ENCODE assay signal across 1 cellular context in the genomic region with DNA sequence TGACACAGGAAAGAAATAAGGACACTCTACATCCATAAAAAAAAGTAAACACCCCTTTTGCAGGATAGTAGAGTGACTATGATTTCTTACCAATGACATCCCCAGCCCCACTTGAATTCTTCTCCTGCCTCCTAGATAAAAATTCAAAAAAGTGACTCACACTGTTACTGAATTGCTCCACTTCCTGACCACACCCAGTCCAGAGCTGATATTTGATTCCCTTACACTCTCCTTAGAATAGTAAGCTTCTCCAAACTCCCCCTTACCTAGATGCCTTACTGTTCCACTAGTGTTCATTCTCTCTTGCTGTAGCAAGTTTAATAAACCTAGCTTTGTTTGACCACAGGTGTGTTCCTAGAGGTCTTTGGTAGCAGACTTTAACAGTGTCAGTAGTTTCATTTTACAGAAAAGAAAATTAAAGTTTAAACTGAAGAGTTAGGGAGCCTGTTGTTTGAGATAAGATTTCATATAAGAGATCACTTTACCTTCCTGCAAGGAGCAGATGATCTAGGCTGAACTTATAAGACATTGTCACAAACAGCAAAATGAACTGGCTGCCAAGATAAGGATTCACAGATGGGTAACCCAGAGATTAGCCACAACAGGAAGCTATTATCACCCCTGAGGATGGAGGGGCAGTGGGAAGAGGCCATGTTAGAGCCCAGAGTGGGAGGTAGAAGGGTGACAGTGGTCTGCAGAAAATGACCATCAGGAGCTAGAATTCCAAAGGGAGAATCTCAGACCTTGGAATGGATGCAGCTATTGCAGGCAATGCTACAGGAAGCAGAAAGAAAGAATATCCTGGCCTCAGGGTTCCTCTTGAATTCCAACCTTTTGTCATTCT.
A peak's percentile ranks its signal among the peaks of the same experiment; 100 is the strongest.
TF ChIP-seq lines count a peak whose summit lies in the region.

No MANE protein-coding gene starts in this region.

TF ChIP-seq in K562, 482 proteins besides CTCF, POLR2A, EP300 and RAD21 (continued from another document and continues in another):
- TF ChIP-seq, protein P1, sequence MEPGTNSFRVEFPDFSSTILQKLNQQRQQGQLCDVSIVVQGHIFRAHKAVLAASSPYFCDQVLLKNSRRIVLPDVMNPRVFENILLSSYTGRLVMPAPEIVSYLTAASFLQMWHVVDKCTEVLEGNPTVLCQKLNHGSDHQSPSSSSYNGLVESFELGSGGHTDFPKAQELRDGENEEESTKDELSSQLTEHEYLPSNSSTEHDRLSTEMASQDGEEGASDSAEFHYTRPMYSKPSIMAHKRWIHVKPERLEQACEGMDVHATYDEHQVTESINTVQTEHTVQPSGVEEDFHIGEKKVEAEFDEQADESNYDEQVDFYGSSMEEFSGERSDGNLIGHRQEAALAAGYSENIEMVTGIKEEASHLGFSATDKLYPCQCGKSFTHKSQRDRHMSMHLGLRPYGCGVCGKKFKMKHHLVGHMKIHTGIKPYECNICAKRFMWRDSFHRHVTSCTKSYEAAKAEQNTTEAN (CRISPR knock-in tag; IDR thresholded peaks at IDR 0.05), result no peak
- no peak for TF ChIP-seq BCL6 (CRISPR knock-in tag; IDR thresholded peaks at IDR 0.05)
- TF ChIP-seq ZBTB17 (CRISPR knock-in tag; IDR thresholded peaks at IDR 0.05), result 0 out of 2 replicates have a peak, but pooled peaks have one; percentile 68
- TF ChIP-seq ZNF431 (CRISPR knock-in tag; IDR thresholded peaks at IDR 0.05), result no peak
- peak; percentile 94 for TF ChIP-seq CEBPB (tag; IDR thresholded peaks at IDR 0.05)
- 0 out of 2 replicates have a peak, but pooled peaks have one; percentile 76 for TF ChIP-seq CHCHD3 (CRISPR knock-in tag; IDR thresholded peaks at IDR 0.05)
- peak; percentile 36 for TF ChIP-seq TBP (optimal IDR thresholded peaks at IDR 0.05; ENCODE audit: low read depth, low read length)
- peak; percentile 27; the same call in 1 of the 2 replicates for TF ChIP-seq PTRF (tag; IDR thresholded peaks at IDR 0.05)
- no peak for TF ChIP-seq ZFP91 (CRISPR knock-in tag; IDR thresholded peaks at IDR 0.05)
- TF ChIP-seq, protein P2, sequence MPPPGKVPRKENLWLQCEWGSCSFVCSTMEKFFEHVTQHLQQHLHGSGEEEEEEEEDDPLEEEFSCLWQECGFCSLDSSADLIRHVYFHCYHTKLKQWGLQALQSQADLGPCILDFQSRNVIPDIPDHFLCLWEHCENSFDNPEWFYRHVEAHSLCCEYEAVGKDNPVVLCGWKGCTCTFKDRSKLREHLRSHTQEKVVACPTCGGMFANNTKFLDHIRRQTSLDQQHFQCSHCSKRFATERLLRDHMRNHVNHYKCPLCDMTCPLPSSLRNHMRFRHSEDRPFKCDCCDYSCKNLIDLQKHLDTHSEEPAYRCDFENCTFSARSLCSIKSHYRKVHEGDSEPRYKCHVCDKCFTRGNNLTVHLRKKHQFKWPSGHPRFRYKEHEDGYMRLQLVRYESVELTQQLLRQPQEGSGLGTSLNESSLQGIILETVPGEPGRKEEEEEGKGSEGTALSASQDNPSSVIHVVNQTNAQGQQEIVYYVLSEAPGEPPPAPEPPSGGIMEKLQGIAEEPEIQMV (tag; conservative IDR thresholded peaks at IDR 0.05; ENCODE audit: low read depth), result no peak
- TF ChIP-seq IRF2 (CRISPR knock-in tag; IDR thresholded peaks at IDR 0.05), result no peak
- TF ChIP-seq ZNF785 (CRISPR knock-in tag; IDR thresholded peaks at IDR 0.05), result no peak
- no peak for TF ChIP-seq ZNF184 (CRISPR knock-in tag; IDR thresholded peaks at IDR 0.05)
- peak; percentile 94 to 97 for TF ChIP-seq FOXK2 (conservative IDR thresholded peaks at IDR 0.05 in 1 of 2, IDR thresholded peaks at IDR 0.05 in 1 of 2; ENCODE audit: low read depth in 2 of 2)
- no peak for TF ChIP-seq NFYB (IDR thresholded peaks at IDR 0.05; ENCODE audit: extremely low read depth, insufficient read length)
- TF ChIP-seq FOSL1 (tag; conservative IDR thresholded peaks at IDR 0.05), result peak; percentile 99
- no peak for TF ChIP-seq ZNF655 (CRISPR knock-in tag; IDR thresholded peaks at IDR 0.05)
- peak; percentile 94 for TF ChIP-seq PML (IDR thresholded peaks at IDR 0.05; ENCODE audit: low read length)
- TF ChIP-seq DPF2 (IDR thresholded peaks at IDR 0.05), result peak; percentile 99
- no peak for TF ChIP-seq E2F3 (CRISPR knock-in tag; IDR thresholded peaks at IDR 0.05)
- peak; percentile 63; the same call in 1 of the 2 replicates for TF ChIP-seq ZNF584 (CRISPR knock-in tag; IDR thresholded peaks at IDR 0.05; ENCODE audit: low read depth)
- TF ChIP-seq ZNF146 (CRISPR knock-in tag; IDR thresholded peaks at IDR 0.05; ENCODE audit: unreplicated experiment), result no peak
- TF ChIP-seq CHD2 (IDR thresholded peaks at IDR 0.05; ENCODE audit: low read depth, low read length), result no peak
- peak; percentile 93 for TF ChIP-seq ZEB2 (IDR thresholded peaks at IDR 0.05)
- TF ChIP-seq ZBTB9 (CRISPR knock-in tag; IDR thresholded peaks at IDR 0.05), result peak; percentile 69; the same call in 1 of the 2 replicates
- TF ChIP-seq PRDM10 (IDR thresholded peaks at IDR 0.05; ENCODE audit: partially characterized antibody), result peak; percentile 85
- TF ChIP-seq ESRRA (IDR thresholded peaks at IDR 0.05; ENCODE audit: borderline replicate concordance, low read depth), result peak; percentile 63
- no peak for TF ChIP-seq ZBTB49 (CRISPR knock-in tag; IDR thresholded peaks at IDR 0.05; ENCODE audit: borderline replicate concordance)
- no peak for TF ChIP-seq HDAC6 (IDR thresholded peaks at IDR 0.05; ENCODE audit: low read depth, low read length)
- peak; percentile 80 for TF ChIP-seq NBN (IDR thresholded peaks at IDR 0.05; ENCODE audit: low read depth)
- TF ChIP-seq ZNF436 (CRISPR knock-in tag; IDR thresholded peaks at IDR 0.05), result no peak
- TF ChIP-seq, protein P3, sequence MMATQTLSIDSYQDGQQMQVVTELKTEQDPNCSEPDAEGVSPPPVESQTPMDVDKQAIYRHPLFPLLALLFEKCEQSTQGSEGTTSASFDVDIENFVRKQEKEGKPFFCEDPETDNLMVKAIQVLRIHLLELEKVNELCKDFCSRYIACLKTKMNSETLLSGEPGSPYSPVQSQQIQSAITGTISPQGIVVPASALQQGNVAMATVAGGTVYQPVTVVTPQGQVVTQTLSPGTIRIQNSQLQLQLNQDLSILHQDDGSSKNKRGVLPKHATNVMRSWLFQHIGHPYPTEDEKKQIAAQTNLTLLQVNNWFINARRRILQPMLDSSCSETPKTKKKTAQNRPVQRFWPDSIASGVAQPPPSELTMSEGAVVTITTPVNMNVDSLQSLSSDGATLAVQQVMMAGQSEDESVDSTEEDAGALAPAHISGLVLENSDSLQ (IDR thresholded peaks at IDR 0.05), result peak; percentile 63
- TF ChIP-seq ZC3H8 (IDR thresholded peaks at IDR 0.05), result no peak
- TF ChIP-seq, protein P4, sequence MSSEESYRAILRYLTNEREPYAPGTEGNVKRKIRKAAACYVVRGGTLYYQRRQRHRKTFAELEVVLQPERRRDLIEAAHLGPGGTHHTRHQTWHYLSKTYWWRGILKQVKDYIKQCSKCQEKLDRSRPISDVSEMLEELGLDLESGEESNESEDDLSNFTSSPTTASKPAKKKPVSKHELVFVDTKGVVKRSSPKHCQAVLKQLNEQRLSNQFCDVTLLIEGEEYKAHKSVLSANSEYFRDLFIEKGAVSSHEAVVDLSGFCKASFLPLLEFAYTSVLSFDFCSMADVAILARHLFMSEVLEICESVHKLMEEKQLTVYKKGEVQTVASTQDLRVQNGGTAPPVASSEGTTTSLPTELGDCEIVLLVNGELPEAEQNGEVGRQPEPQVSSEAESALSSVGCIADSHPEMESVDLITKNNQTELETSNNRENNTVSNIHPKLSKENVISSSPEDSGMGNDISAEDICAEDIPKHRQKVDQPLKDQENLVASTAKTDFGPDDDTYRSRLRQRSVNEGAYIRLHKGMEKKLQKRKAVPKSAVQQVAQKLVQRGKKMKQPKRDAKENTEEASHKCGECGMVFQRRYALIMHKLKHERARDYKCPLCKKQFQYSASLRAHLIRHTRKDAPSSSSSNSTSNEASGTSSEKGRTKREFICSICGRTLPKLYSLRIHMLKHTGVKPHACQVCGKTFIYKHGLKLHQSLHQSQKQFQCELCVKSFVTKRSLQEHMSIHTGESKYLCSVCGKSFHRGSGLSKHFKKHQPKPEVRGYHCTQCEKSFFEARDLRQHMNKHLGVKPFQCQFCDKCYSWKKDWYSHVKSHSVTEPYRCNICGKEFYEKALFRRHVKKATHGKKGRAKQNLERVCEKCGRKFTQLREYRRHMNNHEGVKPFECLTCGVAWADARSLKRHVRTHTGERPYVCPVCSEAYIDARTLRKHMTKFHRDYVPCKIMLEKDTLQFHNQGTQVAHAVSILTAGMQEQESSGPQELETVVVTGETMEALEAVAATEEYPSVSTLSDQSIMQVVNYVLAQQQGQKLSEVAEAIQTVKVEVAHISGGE (CRISPR knock-in tag; IDR thresholded peaks at IDR 0.05), result 0 out of 6 replicates have a peak, but pooled peaks of 1 of the 3 experiments have one; percentile 27
- TF ChIP-seq TGIF2 (CRISPR knock-in tag; IDR thresholded peaks at IDR 0.05), result no peak
- TF ChIP-seq NCOA1 (IDR thresholded peaks at IDR 0.05; ENCODE audit: low read depth), result peak; percentile 80
- TF ChIP-seq ZNF124 (CRISPR knock-in tag; IDR thresholded peaks at IDR 0.05), result no peak
- TF ChIP-seq HMG20B (CRISPR knock-in tag; IDR thresholded peaks at IDR 0.05), result no peak
- no peak for TF ChIP-seq BDP1 (IDR thresholded peaks at IDR 0.05; ENCODE audit: insufficient read depth, insufficient read length)
